In genomic region chr2:64789466-64790320, GRCh38 we compare ENCODE assay signal across 1 cellular context.
TF ChIP-seq lines count a peak whose summit lies in the region.

No MANE protein-coding gene starts in this region.

TF ChIP-seq in HepG2, 621 proteins besides CTCF, POLR2A, EP300 and RAD21 (continued from another document):
- no peak for TF ChIP-seq ATF2 (CRISPR knock-in tag; IDR thresholded peaks at IDR 0.05)
- TF ChIP-seq ZBTB7B (CRISPR knock-in tag; IDR thresholded peaks at IDR 0.05), result no peak
